8 cellular contexts compared by ENCODE assay signal in genomic region chr1:32107742-32108661, GRCh38.
A peak's percentile ranks its signal among the peaks of the same experiment; 100 is the strongest.
DNase-seq lines count a peak whose midpoint lies in the region; ATAC-seq and TF ChIP-seq lines count a peak whose summit lies in the region.

KPNA6 (plus strand) TSS chr1:32108056; CDS start chr1:32108131, 75 bp downstream.

- no peaks in the 10 kb centered on the region for H3K27me3 ChIP-seq in layer of hippocampus (ENCODE audit: control insufficient read depth, insufficient read depth, low read length)

- DNase-seq in AG09319 (ENCODE audit: extremely low read depth, low read depth): peak; percentile 94
- peak; percentile 93 for DNase-seq in NCI-H526 treated with DMSO at 0.1 percent for 48 hours (lab: John Stamatoyannopoulos, UW)
- peak; percentile 92 for DNase-seq in activated CD4-positive, alpha-beta T cell treated with anti-CD3 and anti-CD28 coated beads for 48 hours
- peak; percentile 63 to 80 (median 70) for DNase-seq in stimulated activated CD4-positive, alpha-beta T cell treated with anti-CD3 and anti-CD28 coated beads, Interleukin-1b, Interleukin-23, amount 100 ng/mL, for 24 hours (ENCODE audit: low read depth in 4 of 4, low spot score in 1 of 4)

- H3K27ac ChIP-seq in cingulate gyrus (ENCODE audit: low read depth, low read length) (peak within 1 kb of the TSS; percentile 91), layer of hippocampus (ENCODE audit: low read depth, low read length) (peak within 1 kb of the TSS; percentile 86)

- peak; percentile 57 for ATAC-seq in GM19025 (IDR thresholded peaks at IDR 0.05; ENCODE audit: low read depth, unreplicated experiment)
- peak; percentile 52 for ATAC-seq in HG03457 (IDR thresholded peaks at IDR 0.05; ENCODE audit: unreplicated experiment)

- TF ChIP-seq CTCF in AG09319 (IDR thresholded peaks at IDR 0.05; ENCODE audit: low read depth, low read length): no peak

Comparison
In these comparisons a context has a peak if more than half of its experiments do, and no peak if none do; other contexts are left out.
1. Peak in every context shown above with its lines: DNase-seq, ATAC-seq and H3K27ac ChIP-seq.